11 cellular contexts compared by ENCODE assay signal in the genomic region with DNA sequence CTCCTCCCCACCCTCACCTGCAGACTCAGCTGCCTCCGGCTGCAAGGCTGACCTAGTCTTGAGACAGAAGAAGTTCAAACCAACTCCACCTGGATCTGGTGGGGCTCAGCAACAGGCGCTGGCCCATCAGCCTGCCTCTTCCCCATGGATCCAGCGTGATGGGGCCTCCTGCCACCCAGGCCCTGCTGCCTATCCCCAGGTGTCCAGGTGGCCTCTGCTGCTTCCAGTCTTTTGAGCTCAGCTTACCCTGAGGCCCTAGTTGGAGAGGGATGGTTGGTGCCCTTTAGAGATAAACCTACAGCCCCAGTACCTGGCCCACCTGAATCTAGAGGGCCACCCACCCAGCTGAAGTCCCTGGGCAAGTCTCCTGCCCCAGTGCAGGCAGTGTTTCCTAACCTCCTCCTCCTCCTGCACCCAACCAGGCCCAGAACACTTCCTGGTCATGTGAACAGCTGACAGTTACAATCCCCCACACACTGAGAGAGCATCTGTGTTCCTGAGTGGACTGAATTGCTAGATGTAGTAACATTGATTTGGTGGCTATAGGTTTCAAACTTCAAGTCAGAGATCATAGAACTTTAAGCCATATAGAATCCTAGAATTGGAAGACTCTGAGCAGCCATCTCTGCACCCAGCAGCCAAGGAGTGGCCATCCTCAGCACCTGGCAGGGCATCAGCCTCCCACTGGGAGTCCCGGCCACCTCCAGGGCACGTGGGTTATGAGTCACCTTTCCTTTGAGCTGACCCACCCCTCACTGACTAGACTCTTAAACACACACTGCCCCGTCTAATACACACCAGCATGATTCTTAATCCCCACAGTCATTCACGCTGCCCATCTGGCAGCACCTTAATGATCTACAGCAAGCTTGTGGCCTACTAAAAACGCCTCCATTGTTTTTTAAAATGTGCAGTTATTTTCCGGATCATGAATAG. TPM values are rescaled to one million over a fixed set of nuclear protein-coding genes. Genes with fewer than 3 reads are reported as not detected.
DNase-seq lines count a peak whose midpoint lies in the region; ATAC-seq and TF ChIP-seq lines count a peak whose summit lies in the region.
"Had no signal": no experiment of that assay in that cellular context is flagged by ENCODE, and none has a peak within 500 bp of the region (broad histone marks: within the 10 kb centered on the region; RNA-seq: fewer than 3 reads in every experiment).

No MANE protein-coding gene starts in this region.

- TF ChIP-seq CTCF in neural progenitor cell (IDR thresholded peaks at IDR 0.05): no peak

- no peak overlapping the region for H2AFZ ChIP-seq in neural progenitor cell (replicated peaks)

- no peaks in the 10 kb centered on the region for H4K20me1 ChIP-seq in neural progenitor cell (ENCODE audit: low read depth)

- no peak overlapping the region for H3K4me2 ChIP-seq in neural progenitor cell

- DNase-seq in COLO668 (lab: John Stamatoyannopoulos, UW; ENCODE audit: unreplicated experiment) (peak; percentile 21), HK-2 (ENCODE audit: unreplicated experiment) (peak; percentile 40), T-helper 17 cell (no peak), mucosa of gallbladder (ENCODE audit: low spot score) (peak; percentile 45), DMS79 treated with DMSO at 0.1 percent for 48 hours (lab: John Stamatoyannopoulos, UW) (no peak), SHP77 treated with DMSO at 0.1 percent for 48 hours (lab: John Stamatoyannopoulos, UW) (no peak), neural progenitor cell (ENCODE audit: low spot score) (no peak)
- DNase-seq in activated T-cell treated with anti-CD3 and anti-CD28 coated beads, Interleukin-2, amount 50 U/mL, for 72 hours: no peak
- DNase-seq: DND-41, left ventricle myocardium superior had no signal

- H3K36me3 Mint-ChIP-seq in T-helper 17 cell (ENCODE audit: low read depth) (peaks cover 5% of the 10 kb centered on the region), neural progenitor cell (no peaks in the 10 kb centered on the region)
- no peaks in the 10 kb centered on the region for H3K36me3 Mint-ChIP-seq in activated T-cell treated with anti-CD3 and anti-CD28 coated beads, Interleukin-2, amount 50 U/mL, for 72 hours (ENCODE audit: insufficient read depth in 2 of 2)

- no peaks in the 10 kb centered on the region for H3K9me3 ChIP-seq in T-helper 17 cell (ENCODE audit: control insufficient read depth, low read length, poor library complexity, severe bottlenecking)
- no peaks in the 10 kb centered on the region for H3K9me3 ChIP-seq in neural progenitor cell (ENCODE audit: low read depth)

- H3K4me3 Mint-ChIP-seq in T-helper 17 cell: peak overlapping the region; percentile 45
- no peak overlapping the region for H3K4me3 Mint-ChIP-seq in activated T-cell treated with anti-CD3 and anti-CD28 coated beads, Interleukin-2, amount 50 U/mL, for 72 hours
- H3K4me3 Mint-ChIP-seq in neural progenitor cell: no peak overlapping the region

- H3K79me2 ChIP-seq in neural progenitor cell (ENCODE audit: low read depth): no peaks in the 10 kb centered on the region

- no peak for ATAC-seq in T-helper 17 cell
- no peak for ATAC-seq in activated T-cell treated with anti-CD3 and anti-CD28 coated beads, Interleukin-2, amount 50 U/mL, for 72 hours (replicated peaks in 1 of 2)

- H3K4me3 ChIP-seq in neural progenitor cell: no peak overlapping the region

- H3K27ac ChIP-seq in neural progenitor cell: no peak overlapping the region
- H3K27ac ChIP-seq: VCaP had no signal

- H3K27me3 ChIP-seq in neural progenitor cell: no peaks in the 10 kb centered on the region

- H3K27me3 Mint-ChIP-seq in T-helper 17 cell: no peaks in the 10 kb centered on the region
- no peaks in the 10 kb centered on the region for H3K27me3 Mint-ChIP-seq in activated T-cell treated with anti-CD3 and anti-CD28 coated beads, Interleukin-2, amount 50 U/mL, for 72 hours (ENCODE audit: low read depth)
- H3K27me3 Mint-ChIP-seq in neural progenitor cell (ENCODE audit: insufficient read depth, low read depth): peaks cover 7% of the 10 kb centered on the region

- H3K9ac ChIP-seq in neural progenitor cell: no peak overlapping the region

- H3K4me1 ChIP-seq in neural progenitor cell: no peaks in the 10 kb centered on the region

- no peaks in the 10 kb centered on the region for H3K36me3 ChIP-seq in neural progenitor cell

- H3F3A ChIP-seq in neural progenitor cell (ENCODE audit: low read depth): no peaks in the 10 kb centered on the region

- H3K27ac Mint-ChIP-seq in T-helper 17 cell (peak overlapping the region; percentile 99), neural progenitor cell (no peak overlapping the region)
- H3K27ac Mint-ChIP-seq in activated T-cell treated with anti-CD3 and anti-CD28 coated beads, Interleukin-2, amount 50 U/mL, for 72 hours: no peak overlapping the region

- H3K4me1 Mint-ChIP-seq in T-helper 17 cell (peaks cover 58% of the 10 kb centered on the region), neural progenitor cell (peaks cover 9% of the 10 kb centered on the region)
- peaks cover 39% of the 10 kb centered on the region for H3K4me1 Mint-ChIP-seq in activated T-cell treated with anti-CD3 and anti-CD28 coated beads, Interleukin-2, amount 50 U/mL, for 72 hours (ENCODE audit: low read depth)

- H3K9me3 Mint-ChIP-seq in activated T-cell treated with anti-CD3 and anti-CD28 coated beads, Interleukin-2, amount 50 U/mL, for 72 hours: no peaks in the 10 kb centered on the region
- peaks cover 3% of the 10 kb centered on the region for H3K9me3 Mint-ChIP-seq in neural progenitor cell

RNA-seq across cellular contexts. Expression of gene ALOX5, which starts 51.9 kb away (rescaled TPM):
- total RNA-seq in T-helper 17 cell (10 to 100 TPM; 19.8 to 66.6 TPM), mucosa of gallbladder (25.8 TPM), neural progenitor cell (ENCODE audit: low replicate concordance) (0.96 and 1.6 TPM in 2 replicates)
- total RNA-seq in activated T-cell treated with anti-CD3 and anti-CD28 coated beads, Interleukin-2, amount 50 U/mL, for 72 hours: 1 to 10 TPM; 1.5 to 4.0 TPM

Comparison
In these comparisons a context has a peak if more than half of its experiments do, and no peak if none do; other contexts are left out.
1. DNase-seq: peak in COLO668 (single experiment), HK-2 (single experiment) and mucosa of gallbladder (single experiment); none in T-helper 17 cell (0 of 3), DMS79 treated with DMSO at 0.1 percent for 48 hours (single experiment), SHP77 treated with DMSO at 0.1 percent for 48 hours (single experiment), activated T-cell treated with anti-CD3 and anti-CD28 coated beads, Interleukin-2, amount 50 U/mL, for 72 hours (0 of 2) and neural progenitor cell (single experiment).